ENCODE assay signal across 31 cellular contexts in genomic region chr10:26410356-26410755, GRCh38. TPM values are rescaled to one million over a fixed set of nuclear protein-coding genes. Genes with fewer than 3 reads are reported as not detected.
"Had no signal": no experiment of that assay in that cellular context is flagged by ENCODE, and none has a peak within 500 bp of the region (broad histone marks: within the 10 kb centered on the region; RNA-seq: fewer than 3 reads in every experiment).

No MANE protein-coding gene starts in this region.

- H3K9me3 ChIP-seq: MG63, SJSA1 had no signal

- H3K27ac Mint-ChIP-seq: activated CD4-positive, alpha-beta T cell treated with anti-CD3 and anti-CD28 coated beads, Interleukin-2, amount 10 ng/mL, durations not matched to agents 24 days and 14 days; activated naive CD4-positive, alpha-beta T cell treated with anti-CD3 and anti-CD28 coated beads, Interleukin-2, amount 50 U/mL, for 72 hours; activated naive CD8-positive, alpha-beta T cell treated with anti-CD3 and anti-CD28 coated beads, Interleukin-2, amount 50 U/mL, for 24 hours; brain; WTC11 had no signal

- H3K36me3 ChIP-seq: MG63, SJSA1 had no signal

- FAIRE-seq: astrocyte, RCC 7860 had no signal

- H3K27ac ChIP-seq: KMS-11, SJSA1 had no signal

- H3K4me3 ChIP-seq: MG63, SJSA1 had no signal

- H3K9ac ChIP-seq: KMS-11 had no signal

- ATAC-seq: activated naive CD4-positive, alpha-beta T cell treated with anti-CD3 and anti-CD28 coated beads, Interleukin-2, amount 50 U/mL, for 72 hours; activated naive CD8-positive, alpha-beta T cell treated with anti-CD3 and anti-CD28 coated beads, Interleukin-2, amount 50 U/mL, for 24 hours; activated T-cell treated with anti-CD3 and anti-CD28 coated beads, Interleukin-2, amount 50 U/mL, for 4 hours; PC-3; SK-N-SH treated with all-trans-retinoic acid at 6 μM for 48 hours; WTC11 had no signal

- H3K27me3 Mint-ChIP-seq: activated naive CD8-positive, alpha-beta T cell treated with anti-CD3 and anti-CD28 coated beads, Interleukin-2, amount 50 U/mL, for 24 hours; brain; central memory CD8-positive, alpha-beta T cell had no signal

- H3K4me1 Mint-ChIP-seq: activated CD4-positive, alpha-beta T cell treated with anti-CD3 and anti-CD28 coated beads, Interleukin-2, amount 10 ng/mL, durations not matched to agents 24 days and 14 days; brain; central memory CD8-positive, alpha-beta T cell; WTC11 had no signal

- DNase-seq: activated CD4-positive, alpha-beta T cell treated with anti-CD3 and anti-CD28 coated beads, Interleukin-2, amount 10 ng/mL, durations not matched to agents 24 days and 14 days; activated CD4-positive, alpha-beta T cell treated with anti-CD3 and anti-CD28 coated beads, Interleukin-2, amount 50 U/mL, for 48 hours; activated CD4-positive, CD25-positive, alpha-beta regulatory T cell treated with anti-CD3 and anti-CD28 coated beads, Interleukin-2, amount 50 U/mL, for 72 hours; activated CD8-positive, alpha-beta memory T cell treated with anti-CD3 and anti-CD28 coated beads for 24 hours; activated effector memory CD4-positive, alpha-beta T cell treated with anti-CD3 and anti-CD28 coated beads, Interleukin-2, amount 50 U/mL, for 16 hours; activated naive CD4-positive, alpha-beta T cell treated with Interleukin-2 at 50 U/mL for 16 hours; activated naive CD8-positive, alpha-beta T cell treated with anti-CD3 and anti-CD28 coated beads, Interleukin-2, amount 50 U/mL, for 24 hours; activated T-cell treated with anti-CD3 and anti-CD28 coated beads, Interleukin-2, amount 50 U/mL, for 4 hours; amygdala; MG63; MV-4-11; NCI-H1092 treated with DMSO at 0.1 percent for 48 hours; NCI-H1417 treated with DMSO at 0.1 percent for 48 hours; NCI-H2081; NCI-H2171; NCI-H2227 treated with DMSO at 0.1 percent for 48 hours; NCI-H446 treated with DMSO at 0.1 percent for 48 hours; NCI-H524 treated with DMSO at 0.1 percent for 48 hours; NCI-H748 treated with DMSO at 0.1 percent for 48 hours; PC-3; SHP77; SW 1271 had no signal

- H3K27me3 ChIP-seq: MG63, SJSA1 had no signal

- H3K9me3 Mint-ChIP-seq: activated CD4-positive, alpha-beta T cell treated with anti-CD3 and anti-CD28 coated beads, Interleukin-2, amount 10 ng/mL, durations not matched to agents 24 days and 14 days; activated naive CD8-positive, alpha-beta T cell treated with anti-CD3 and anti-CD28 coated beads, Interleukin-2, amount 50 U/mL, for 24 hours; central memory CD8-positive, alpha-beta T cell; WTC11 had no signal

- H3K36me3 Mint-ChIP-seq: activated naive CD4-positive, alpha-beta T cell treated with anti-CD3 and anti-CD28 coated beads, Interleukin-2, amount 50 U/mL, for 72 hours; brain; WTC11 had no signal

- H3K4me1 ChIP-seq: SJSA1 had no signal

- H3K4me2 ChIP-seq: KMS-11 had no signal

- H3K4me3 Mint-ChIP-seq: activated CD4-positive, alpha-beta T cell treated with anti-CD3 and anti-CD28 coated beads, Interleukin-2, amount 10 ng/mL, durations not matched to agents 24 days and 14 days; activated naive CD8-positive, alpha-beta T cell treated with anti-CD3 and anti-CD28 coated beads, Interleukin-2, amount 50 U/mL, for 24 hours; activated T-cell treated with anti-CD3 and anti-CD28 coated beads, Interleukin-2, amount 50 U/mL, for 4 hours; brain; central memory CD8-positive, alpha-beta T cell; WTC11 had no signal

RNA-seq across cellular contexts. Expression of gene APBB1IP, which starts 27.8 kb away (rescaled TPM):
- total RNA-seq: PC-3, SJSA1 had no signal
